1 cellular context compared by ENCODE assay signal in genomic region chr1:94745742-94746141, GRCh38.
TF ChIP-seq lines count a peak whose summit lies in the region.

No MANE protein-coding gene starts in this region.

TF ChIP-seq in IMR-90, 13 proteins besides CTCF, POLR2A, EP300 and RAD21 (continued from another document):
- TF ChIP-seq CEBPB (IDR thresholded peaks at IDR 0.05; ENCODE audit: low read depth, low read length) = no peak
TF ChIP-seq in IMR-90: peak in this region for 0.
